1 cellular context compared by ENCODE assay signal in genomic region chr1:118992868-118993711, GRCh38.
TF ChIP-seq lines count a peak whose summit lies in the region.

No MANE protein-coding gene starts in this region.

TF ChIP-seq in IMR-90, 13 proteins besides CTCF, POLR2A, EP300 and RAD21:
- TF ChIP-seq BHLHE40 (IDR thresholded peaks at IDR 0.05; ENCODE audit: low read depth, low read length): no peak
- TF ChIP-seq MAZ (IDR thresholded peaks at IDR 0.05; ENCODE audit: borderline replicate concordance, low read depth, low read length): no peak
- TF ChIP-seq CHD1 (IDR thresholded peaks at IDR 0.05; ENCODE audit: low read depth, low read length): no peak
- no peak for TF ChIP-seq USF2 (IDR thresholded peaks at IDR 0.05; ENCODE audit: low read depth, low read length)
- TF ChIP-seq NFE2L2 (IDR thresholded peaks at IDR 0.05; ENCODE audit: low read depth, low read length): no peak
- TF ChIP-seq RFX5 (IDR thresholded peaks at IDR 0.05; ENCODE audit: low read depth, low read length): no peak
- no peak for TF ChIP-seq FOS (IDR thresholded peaks at IDR 0.05; ENCODE audit: low read depth, low read length)
TF ChIP-seq in IMR-90: peak in this region for 0.
